In genomic region chr6:107591346-107591745, GRCh38 we compare ENCODE assay signal across 7 cellular contexts.
"Had no signal": no experiment of that assay in that cellular context is flagged by ENCODE, and none has a peak within 500 bp of the region (broad histone marks: within the 10 kb centered on the region; RNA-seq: fewer than 3 reads in every experiment).

No MANE protein-coding gene starts in this region.

- DNase-seq: GM23248, GOT3, H7, HFFc6, IMR-90 had no signal

- H3K4me3 Mint-ChIP-seq: HFFc6 had no signal

- ATAC-seq: HCT116 had no signal

- H3K9me3 Mint-ChIP-seq: HFFc6 had no signal

- H3K4me3 ChIP-seq: GM23248, HAP-1 had no signal

- H3K9ac ChIP-seq: GM23248 had no signal

- H3K9me3 ChIP-seq: HAP-1 had no signal

- H2AFZ ChIP-seq: GM23248 had no signal

- H3K27ac Mint-ChIP-seq: HFFc6 had no signal

- H3K4me1 ChIP-seq: HAP-1 had no signal

- H3K36me3 ChIP-seq: HAP-1 had no signal

- H3K27ac ChIP-seq: GM23248 had no signal
